Comparison of ENCODE assay signal across 8 cellular contexts in the genomic region with DNA sequence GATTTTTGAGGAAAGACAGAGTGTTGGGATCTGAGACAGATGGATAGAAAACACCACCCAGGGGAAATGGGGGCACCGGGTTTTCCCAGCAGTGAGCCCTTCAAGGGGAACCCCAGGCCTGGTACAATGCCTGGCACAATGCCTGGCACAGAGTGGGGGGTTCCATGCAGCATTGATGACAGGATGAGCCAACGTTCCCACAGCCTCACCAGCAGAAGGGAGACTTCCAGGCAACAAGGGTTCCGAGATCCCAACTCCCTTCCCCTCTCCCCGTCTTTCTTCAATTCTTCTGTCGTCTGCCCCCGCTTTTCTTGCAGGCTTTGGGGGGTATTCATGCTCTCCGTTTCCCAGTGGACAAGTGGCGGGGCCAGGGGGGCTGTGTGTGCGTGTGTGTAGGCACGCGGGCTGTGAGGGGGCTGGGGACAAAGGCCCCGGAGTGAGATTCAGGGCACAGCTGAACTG.
A peak's percentile ranks its signal among the peaks of the same experiment; 100 is the strongest.
DNase-seq lines count a peak whose midpoint lies in the region; ATAC-seq and TF ChIP-seq lines count a peak whose summit lies in the region.
"Had no signal": no experiment of that assay in that cellular context is flagged by ENCODE, and none has a peak within 500 bp of the region (broad histone marks: within the 10 kb centered on the region; RNA-seq: fewer than 3 reads in every experiment).

No MANE protein-coding gene starts in this region.

- peak overlapping the region; percentile 83 for H2BK5ac ChIP-seq in neuronal stem cell (ENCODE audit: low read length)

- H3K27ac ChIP-seq in fibroblast of lung (ENCODE audit: insufficient read depth, low read length) (peak overlapping the region; percentile 88), neuronal stem cell (replicated peaks; ENCODE audit: low read length) (peak overlapping the region; percentile 98), urinary bladder (ENCODE audit: low read depth) (peak overlapping the region; percentile 65)

- WGBS in neuronal stem cell (ENCODE audit: extremely low coverage in 2 of 2, insufficient read length in 2 of 2, insufficient replicate concordance in 1 of 2), 2 donors = no CpG with 5 or more reads among the region's 12 CpGs
- WGBS in urinary bladder = 17% methylated on average over 12 of the region's 12 CpGs

- H4K20me1 ChIP-seq in fibroblast of lung (ENCODE audit: control insufficient read depth, extremely low read depth, insufficient read depth, low read length) = no peaks in the 10 kb centered on the region

- H3K4ac ChIP-seq in neuronal stem cell (ENCODE audit: low read length) = no peak overlapping the region

- peak overlapping the region; percentile 67 for H2BK12ac ChIP-seq in neuronal stem cell (ENCODE audit: low read length)

- H3K23ac ChIP-seq in neuronal stem cell (ENCODE audit: low read depth, low read length, poor library complexity) = no peak overlapping the region

- ATAC-seq in HG03457 (IDR thresholded peaks at IDR 0.05; ENCODE audit: unreplicated experiment) (no peak), HG02981 (IDR thresholded peaks at IDR 0.05; ENCODE audit: unreplicated experiment) (no peak), GM21390 (IDR thresholded peaks at IDR 0.05; ENCODE audit: unreplicated experiment) (no peak)

- no peaks in the 10 kb centered on the region for H3K9me3 ChIP-seq in adipocyte (ENCODE audit: control insufficient read depth, low read length)
- no peaks in the 10 kb centered on the region for H3K9me3 ChIP-seq in fibroblast of lung (ENCODE audit: control insufficient read depth, insufficient read depth, low read depth, low read length)
- H3K9me3 ChIP-seq in neuronal stem cell (replicated peaks in 1 of 2; ENCODE audit: control insufficient read depth in 2 of 2, insufficient read depth in 1 of 2, low read depth in 1 of 2, low read length in 2 of 2) = no peaks in the 10 kb centered on the region

- no peaks in the 10 kb centered on the region for H3K79me2 ChIP-seq in fibroblast of lung (ENCODE audit: control insufficient read depth, insufficient read depth, low read length)

- H3K27me3 ChIP-seq in adipocyte (replicated peaks; ENCODE audit: control insufficient read depth, insufficient read depth, low read length) (no peaks in the 10 kb centered on the region), fibroblast of lung (ENCODE audit: control insufficient read depth, insufficient read depth, low read length) (no peaks in the 10 kb centered on the region), neuronal stem cell (ENCODE audit: control insufficient read depth in 3 of 3, insufficient read depth in 3 of 3, low read depth in 1 of 3, low read length in 3 of 3) (no peaks in the 10 kb centered on the region)

- H3K9ac ChIP-seq in adipocyte (ENCODE audit: low read length) (peak overlapping the region; percentile 94), fibroblast of lung (ENCODE audit: insufficient read depth, low read length) (peak overlapping the region; percentile 47), neuronal stem cell (ENCODE audit: low read depth, low read length, poor library complexity) (no peak overlapping the region)

- peak overlapping the region; percentile 53 for H3K4me3 ChIP-seq in adipocyte (ENCODE audit: low read length)
- peak overlapping the region in 1 of 4 experiments; percentile 27 for H3K4me3 ChIP-seq in fibroblast of lung (replicated peaks in 1 of 4; ENCODE audit: control extremely low read depth in 1 of 4, insufficient read depth in 1 of 4, low read depth in 3 of 4, low read length in 4 of 4)
- H3K4me3 ChIP-seq in neuronal stem cell (ENCODE audit: low read length in 2 of 2) = peak overlapping the region in 1 of 2 donors; percentile 18
- H3K4me3 ChIP-seq in urinary bladder (ENCODE audit: low read depth, low read length) = no peak overlapping the region

- H3K18ac ChIP-seq in neuronal stem cell (ENCODE audit: low read length) = peak overlapping the region; percentile 94

- no peak for DNase-seq in adipocyte (ENCODE audit: low read depth)
- DNase-seq in fibroblast of lung (ENCODE audit: low read depth in 2 of 2) = no peak
- DNase-seq in neuronal stem cell (ENCODE audit: low spot score) = no peak
- DNase-seq: NCI-H2029 treated with DMSO at 0.1 percent for 48 hours had no signal

- H4K8ac ChIP-seq in neuronal stem cell (ENCODE audit: low read depth, low read length) = no peak overlapping the region

- H2AK5ac ChIP-seq in neuronal stem cell (ENCODE audit: low read depth, low read length) = no peak overlapping the region

- H2BK15ac ChIP-seq in neuronal stem cell (ENCODE audit: low read length) = peak overlapping the region; percentile 11

- no peak for TF ChIP-seq CTCF in fibroblast of lung (conservative IDR thresholded peaks at IDR 0.05 in 1 of 2, IDR thresholded peaks at IDR 0.05 in 1 of 2; ENCODE audit: low read depth in 1 of 2, low read length in 2 of 2)

- H3K36me3 ChIP-seq in adipocyte (ENCODE audit: control insufficient read depth, insufficient read depth, low read length, severe bottlenecking) = no peaks in the 10 kb centered on the region
- H3K36me3 ChIP-seq in fibroblast of lung (ENCODE audit: control insufficient read depth, insufficient read depth, low read length) = no peaks in the 10 kb centered on the region
- no peaks in the 10 kb centered on the region for H3K36me3 ChIP-seq in neuronal stem cell (replicated peaks in 1 of 2; ENCODE audit: control insufficient read depth in 2 of 2, insufficient read depth in 2 of 2, low read length in 2 of 2)
- no peaks in the 10 kb centered on the region for H3K36me3 ChIP-seq in urinary bladder (ENCODE audit: insufficient read depth)

- H2AFZ ChIP-seq in fibroblast of lung (ENCODE audit: low read length) (peak overlapping the region; percentile 1), neuronal stem cell (ENCODE audit: low read length) (peak overlapping the region; percentile 89)

- H3K4me2 ChIP-seq in fibroblast of lung (ENCODE audit: extremely low read depth, insufficient read depth, low read length) = peak overlapping the region; percentile 34
- H3K4me2 ChIP-seq in neuronal stem cell (ENCODE audit: insufficient read depth, low read length, poor library complexity, severe bottlenecking) = peak overlapping the region; percentile 43

- H3K4me1 ChIP-seq in adipocyte (ENCODE audit: control insufficient read depth, insufficient read depth, low read length) (peaks cover 77% of the 10 kb centered on the region), fibroblast of lung (ENCODE audit: control insufficient read depth, extremely low read depth, insufficient read depth, low read length) (peaks cover 53% of the 10 kb centered on the region), neuronal stem cell (ENCODE audit: control insufficient read depth in 2 of 2, insufficient read depth in 1 of 2, low read depth in 1 of 2, low read length in 2 of 2) (peaks cover 58 to 61% of the 10 kb centered on the region in 2 donors), urinary bladder (ENCODE audit: insufficient read depth) (peaks cover 2% of the 10 kb centered on the region)

- peak overlapping the region; percentile 29 for H2BK120ac ChIP-seq in neuronal stem cell (ENCODE audit: low read depth, low read length)

- H3K14ac ChIP-seq in neuronal stem cell (ENCODE audit: low read length) = no peak overlapping the region

- H4K91ac ChIP-seq in neuronal stem cell (ENCODE audit: low read depth, low read length, poor library complexity) = peak overlapping the region; percentile 47

- no peaks in the 10 kb centered on the region for H3K79me1 ChIP-seq in neuronal stem cell (ENCODE audit: low read depth, low read length)
